ENCODE assay signal across 7 cellular contexts in the genomic region with DNA sequence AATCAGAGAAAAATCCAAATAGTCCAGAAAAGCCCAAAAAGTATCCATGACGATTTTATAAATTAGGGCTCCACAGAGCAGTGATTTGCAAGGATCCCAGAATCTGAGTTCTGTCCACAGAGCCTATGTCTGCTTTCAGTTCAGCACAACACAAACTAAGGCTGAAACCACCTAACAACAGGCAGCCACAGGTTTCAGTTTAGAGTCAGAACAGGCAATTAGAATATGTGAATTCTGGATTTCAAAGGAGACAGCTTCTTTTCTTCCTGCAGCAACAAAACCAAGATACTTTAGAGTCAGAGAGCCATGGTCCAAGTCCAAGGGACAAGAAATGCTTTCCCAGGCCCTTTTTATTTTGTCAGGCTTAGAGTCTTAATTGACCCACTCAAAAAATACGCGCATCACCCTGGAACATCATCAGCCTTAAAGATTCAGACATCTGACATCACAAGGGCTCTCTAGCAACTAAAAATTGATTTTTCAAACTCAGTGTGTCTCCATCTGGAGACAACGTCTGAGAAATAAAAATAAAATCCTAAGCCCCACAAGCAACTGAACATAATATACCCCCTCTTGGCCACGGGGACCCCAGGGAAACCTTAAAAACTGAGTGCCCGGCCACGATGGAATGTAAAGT. TPM values are rescaled to one million over a fixed set of nuclear protein-coding genes. Genes with fewer than 3 reads are reported as not detected.
DNase-seq lines count a peak whose midpoint lies in the region; ATAC-seq and TF ChIP-seq lines count a peak whose summit lies in the region.

No MANE protein-coding gene starts in this region.

- peaks cover 19% of the 10 kb centered on the region for H3K4me1 Mint-ChIP-seq in activated CD8-positive, alpha-beta T cell treated with anti-CD3 and anti-CD28 coated beads, Interleukin-2, amount 10 ng/mL, durations not matched to agents 7 days and 5 days (ENCODE audit: low read depth)
- peaks cover 0 to 3% of the 10 kb centered on the region in 2 donors for H3K4me1 Mint-ChIP-seq in effector memory CD8-positive, alpha-beta T cell (ENCODE audit: low read depth in 2 of 2)

- no peak overlapping the region for H3K4me3 Mint-ChIP-seq in activated CD8-positive, alpha-beta T cell treated with anti-CD3 and anti-CD28 coated beads, Interleukin-2, amount 10 ng/mL, durations not matched to agents 7 days and 5 days
- H3K4me3 Mint-ChIP-seq in effector memory CD8-positive, alpha-beta T cell, result no peak overlapping the region

- H3K27ac Mint-ChIP-seq in activated CD8-positive, alpha-beta T cell treated with anti-CD3 and anti-CD28 coated beads, Interleukin-2, amount 10 ng/mL, durations not matched to agents 7 days and 5 days, result no peak overlapping the region
- H3K27ac Mint-ChIP-seq in effector memory CD8-positive, alpha-beta T cell, result peak overlapping the region in 1 of 2 donors; percentile 35

- H3K36me3 ChIP-seq in transverse colon, result no peaks in the 10 kb centered on the region

- H3K4me1 ChIP-seq in transverse colon, result peaks cover 14 to 32% (median 23%) of the 10 kb centered on the region in 4 donors

- H3K9me3 Mint-ChIP-seq in activated CD8-positive, alpha-beta T cell treated with anti-CD3 and anti-CD28 coated beads, Interleukin-2, amount 10 ng/mL, durations not matched to agents 7 days and 5 days (ENCODE audit: insufficient read depth), result no peaks in the 10 kb centered on the region
- H3K9me3 Mint-ChIP-seq in effector memory CD8-positive, alpha-beta T cell, result no peaks in the 10 kb centered on the region

- in situ Hi-C loops in transverse colon (cut with MboI; ENCODE audit: low pct_ligation_motif_present in 1 of 4, low pct_unique_long_range_greater_than_20kb in 1 of 4, low sequenced_read_pairs in 3 of 4), result no loop called here

- peak overlapping the region in 1 of 4 donors; percentile 18 for H3K4me3 ChIP-seq in transverse colon

- no peak for TF ChIP-seq POLR2A in transverse colon (IDR thresholded peaks at IDR 0.05)

- intact Hi-C loops in transverse colon (cut with DNase I; ENCODE audit: low total_unique reads), result no loop called here

- H3K36me3 Mint-ChIP-seq in activated CD8-positive, alpha-beta T cell treated with anti-CD3 and anti-CD28 coated beads, Interleukin-2, amount 10 ng/mL, durations not matched to agents 7 days and 5 days (ENCODE audit: low read depth), result no peaks in the 10 kb centered on the region
- peaks cover 2% of the 10 kb centered on the region for H3K36me3 Mint-ChIP-seq in effector memory CD8-positive, alpha-beta T cell (ENCODE audit: insufficient read depth)

- no peaks in the 10 kb centered on the region for H3K27me3 ChIP-seq in transverse colon

- peaks cover 13% of the 10 kb centered on the region for H3K27me3 Mint-ChIP-seq in activated CD8-positive, alpha-beta T cell treated with anti-CD3 and anti-CD28 coated beads, Interleukin-2, amount 10 ng/mL, durations not matched to agents 7 days and 5 days (ENCODE audit: low read depth)
- peaks cover 16 to 80% of the 10 kb centered on the region in 2 donors for H3K27me3 Mint-ChIP-seq in effector memory CD8-positive, alpha-beta T cell

- peak overlapping the region; percentile 78 to 85 (median 82) for H3K27ac ChIP-seq in transverse colon

- TF ChIP-seq CTCF in transverse colon (IDR thresholded peaks at IDR 0.05), result no peak

- peak; percentile 77 for ATAC-seq in GM19328 (IDR thresholded peaks at IDR 0.05; ENCODE audit: unreplicated experiment)
- peak; percentile 85 for ATAC-seq in HG02981 (IDR thresholded peaks at IDR 0.05; ENCODE audit: unreplicated experiment)
- ATAC-seq in activated CD8-positive, alpha-beta T cell treated with anti-CD3 and anti-CD28 coated beads, Interleukin-2, amount 10 ng/mL, durations not matched to agents 7 days and 5 days, result peak; percentile 81
- peak; percentile 37 for ATAC-seq in left lobe of liver
- no peak for ATAC-seq in effector memory CD8-positive, alpha-beta T cell (replicated peaks)

- TF ChIP-seq EP300 in transverse colon (IDR thresholded peaks at IDR 0.05; ENCODE audit: low read depth), result no peak

- WGBS in transverse colon (ENCODE audit: low coverage in 1 of 2), 2 donors, result 33 to 36% methylated on average over 7 of the region's 7 CpGs

- POLR2A ChIA-PET in activated CD8-positive, alpha-beta T cell treated with anti-CD3 and anti-CD28 coated beads, Interleukin-2, amount 10 ng/mL, durations not matched to agents 7 days and 5 days (lab: Charles Lee), result interaction anchor here (1.0 to 1.1 kb wide), 2 partner anchors 12 to 19 kb away, joined by 3 to 6 read pairs; no protein-coding TSS in a partner anchor

- no peak for DNase-seq in activated CD8-positive, alpha-beta T cell treated with anti-CD3 and anti-CD28 coated beads, Interleukin-2, amount 10 ng/mL, durations not matched to agents 7 days and 5 days
- no peak for DNase-seq in left lobe of liver (ENCODE audit: low spot score)
- DNase-seq in transverse colon, result no peak
- no peak for DNase-seq in amniotic stem cell (lab: John Stamatoyannopoulos, UW)
- DNase-seq in effector memory CD8-positive, alpha-beta T cell, result no peak

- no peaks in the 10 kb centered on the region for H3K9me3 ChIP-seq in transverse colon

- CTCF ChIA-PET in activated CD8-positive, alpha-beta T cell treated with anti-CD3 and anti-CD28 coated beads, Interleukin-2, amount 10 ng/mL, durations not matched to agents 7 days and 5 days (lab: Charles Lee), result interaction anchor here (1.5 to 2.1 kb wide), 2 partner anchors 17 to 50 kb away, joined by 4 to 6 read pairs; a partner anchor contains a TSS

RNA-seq across cellular contexts. Expression of a gene that starts 23.7 kb away (rescaled TPM):
- total RNA-seq in activated CD8-positive, alpha-beta T cell treated with anti-CD3 and anti-CD28 coated beads, Interleukin-2, amount 10 ng/mL, durations not matched to agents 7 days and 5 days, result 10 to 100 TPM; 42.8 to 43.7 TPM
- 8.7 TPM for total RNA-seq in left lobe of liver
- total RNA-seq in transverse colon, result 1 to 10 TPM in 2 of 4 donors, under 1 TPM in 1, not detected in 1; 0.20 to 7.8 (median 5.1) TPM

RNA-seq across cellular contexts. Expression of a gene that starts 26.3 kb away (rescaled TPM):
- not detected for total RNA-seq in activated CD8-positive, alpha-beta T cell treated with anti-CD3 and anti-CD28 coated beads, Interleukin-2, amount 10 ng/mL, durations not matched to agents 7 days and 5 days
- total RNA-seq in left lobe of liver, result not detected
- total RNA-seq in transverse colon, result not detected

RNA-seq across cellular contexts. Expression of a gene that starts 40.9 kb away (rescaled TPM):
- 10 to 100 TPM; 29.8 to 31.8 TPM for total RNA-seq in activated CD8-positive, alpha-beta T cell treated with anti-CD3 and anti-CD28 coated beads, Interleukin-2, amount 10 ng/mL, durations not matched to agents 7 days and 5 days
- total RNA-seq in left lobe of liver, result 9.6 TPM
- total RNA-seq in transverse colon, result 10 to 100 TPM in 2 of 4 donors, 1 to 10 TPM in 2; 1.1 to 18.5 (median 9.4) TPM

RNA-seq across cellular contexts. Expression of a gene that starts 49.7 kb away (rescaled TPM):
- 1 to 10 TPM; 7.3 TPM for total RNA-seq in activated CD8-positive, alpha-beta T cell treated with anti-CD3 and anti-CD28 coated beads, Interleukin-2, amount 10 ng/mL, durations not matched to agents 7 days and 5 days
- total RNA-seq in left lobe of liver (6.0 TPM), transverse colon (1 to 10 TPM in 2 of 4 donors, under 1 TPM in 2; 0.20 to 7.0 (median 2.3) TPM)
